In the genomic region with DNA sequence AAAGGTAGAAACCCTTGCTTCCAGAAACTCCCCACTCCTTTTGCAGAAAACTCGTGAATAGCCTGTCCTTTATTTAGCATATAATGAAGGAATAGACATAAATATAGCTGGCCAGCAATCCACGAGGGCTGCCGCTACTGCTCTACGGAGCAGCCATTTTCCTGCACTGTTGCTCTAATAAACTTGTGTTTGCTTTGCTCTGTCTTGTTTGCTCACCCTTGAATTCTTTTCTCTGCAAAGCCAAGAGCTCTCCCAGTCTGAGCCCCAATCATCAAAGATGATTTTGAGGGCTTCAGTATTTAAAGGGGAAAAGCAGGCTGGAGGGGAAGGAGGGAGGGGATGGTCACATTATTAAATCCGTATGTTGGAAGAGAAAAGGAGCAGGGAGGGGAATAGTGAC, we compare ENCODE assay signal across 20 cellular contexts. TPM values are rescaled to one million over a fixed set of nuclear protein-coding genes. Genes with fewer than 3 reads are reported as not detected.
A peak's percentile ranks its signal among the peaks of the same experiment; 100 is the strongest.
DNase-seq lines count a peak whose midpoint lies in the region; ATAC-seq, FAIRE-seq and TF ChIP-seq lines count a peak whose summit lies in the region.
"Had no signal": no experiment of that assay in that cellular context is flagged by ENCODE, and none has a peak within 500 bp of the region (broad histone marks: within the 10 kb centered on the region; RNA-seq: fewer than 3 reads in every experiment).

No MANE protein-coding gene starts in this region.

- peak; percentile 23 for FAIRE-seq in K562 (lab: Jason Lieb, UNC)
- FAIRE-seq: bronchial epithelial cell, GM12878, RCC 7860 had no signal

- H3K4me1 Mint-ChIP-seq in HFFc6 (ENCODE audit: low read depth), result peaks cover 11% of the 10 kb centered on the region

- peak overlapping the region; percentile 69 for H2AFZ ChIP-seq in ACC112 (ENCODE audit: low read length, unreplicated experiment)
- H2AFZ ChIP-seq in K562 (ENCODE audit: low read depth, low read length), result peak overlapping the region; percentile 75

- no peak for TF ChIP-seq POLR2A in K562 (conservative IDR thresholded peaks at IDR 0.05)

- H3K4me1 ChIP-seq in ACC112 (ENCODE audit: control insufficient read depth, insufficient read depth, low read length, unreplicated experiment) (no peaks in the 10 kb centered on the region), K562 (replicated peaks in 1 of 2; ENCODE audit: control insufficient read depth in 2 of 2, insufficient read depth in 2 of 2, low read length in 2 of 2) (peaks cover 7 to 18% of the 10 kb centered on the region in 2 experiments; a peak in 4 of 5 replicates), mucosa of stomach (ENCODE audit: control insufficient read depth, insufficient read depth, low read length) (peaks cover 39% of the 10 kb centered on the region)

- intact Hi-C loops in K562 (cut with micrococcal nuclease), result no loop called here

- no peak for TF ChIP-seq EP300 in K562 (IDR thresholded peaks at IDR 0.05; ENCODE audit: low read length)

- H3K79me2 ChIP-seq in ACC112 (ENCODE audit: control insufficient read depth, insufficient read depth, low read length, unreplicated experiment), result no peaks in the 10 kb centered on the region
- no peaks in the 10 kb centered on the region for H3K79me2 ChIP-seq in K562 (ENCODE audit: control insufficient read depth, insufficient read depth, low read length)

- no peak for ATAC-seq in K562
- ATAC-seq: activated CD4-positive, CD25-positive, alpha-beta regulatory T cell treated with anti-CD3 and anti-CD28 coated beads, Interleukin-2, amount 50 U/mL, for 24 hours; GM12878; T-cell had no signal

- H3K9me1 ChIP-seq in K562 (ENCODE audit: control insufficient read depth, insufficient read depth, low read length), result no peaks in the 10 kb centered on the region

- POLR2A ChIA-PET in K562 (lab: Yijun Ruan, JAX), result interaction anchor here (0.7 to 1.6 kb wide), 2 partner anchors 19 to 39 kb away, joined by 4 read pairs; no protein-coding TSS in a partner anchor

- H3K27ac ChIP-seq in ACC112 (ENCODE audit: low read depth, low read length), result no peak overlapping the region
- peak overlapping the region; percentile 21; the same call in 1 of the 3 replicates for H3K27ac ChIP-seq in K562 (ENCODE audit: extremely low read depth, low read depth, low read length)

- BruUV-seq in K562 (replicated peaks; lab: Mats Ljungman, UMichigan), result no TSS peak

- H3K27me3 ChIP-seq in ACC112 (ENCODE audit: insufficient read depth, low read length) (no peaks in the 10 kb centered on the region), K562 (ENCODE audit: control insufficient read depth in 2 of 2, insufficient read depth in 2 of 2, low read length in 2 of 2) (no peaks in the 10 kb centered on the region), mucosa of stomach (ENCODE audit: control insufficient read depth, insufficient read depth, low read length) (no peaks in the 10 kb centered on the region)
- H3K27me3 ChIP-seq: BE2C, ovary had no signal

- peak overlapping the region; percentile 72 for H3K4me3 Mint-ChIP-seq in HFFc6
- H3K4me3 Mint-ChIP-seq: activated naive CD4-positive, alpha-beta T cell treated with anti-CD3 and anti-CD28 coated beads for 36 hours; T-cell had no signal

- H3K9me3 ChIP-seq in K562 (replicated peaks; ENCODE audit: control insufficient read depth, insufficient read depth, low read depth, low read length), result no peaks in the 10 kb centered on the region
- no peaks in the 10 kb centered on the region for H3K9me3 ChIP-seq in mucosa of stomach (ENCODE audit: control insufficient read depth, low read length)
- H3K9me3 ChIP-seq: BE2C, ovary had no signal

- no peak for TF ChIP-seq RAD21 in K562 (CRISPR knock-in tag; conservative IDR thresholded peaks at IDR 0.05 in 1 of 2, IDR thresholded peaks at IDR 0.05 in 1 of 2)

- peak overlapping the region; percentile 50; the same call in 1 of the 2 replicates for H3K27ac Mint-ChIP-seq in HFFc6
- H3K27ac Mint-ChIP-seq: activated naive CD4-positive, alpha-beta T cell treated with anti-CD3 and anti-CD28 coated beads for 36 hours; T-cell had no signal

- peak overlapping the region; percentile 26 for H3K4me2 ChIP-seq in K562 (ENCODE audit: insufficient read depth, low read length)

- H3K36me3 Mint-ChIP-seq in HFFc6 (ENCODE audit: low read depth), result peaks cover 6% of the 10 kb centered on the region
- H3K36me3 Mint-ChIP-seq: T-cell had no signal

- no peak for TF ChIP-seq CTCF in HFFc6 (IDR thresholded peaks at IDR 0.05)
- TF ChIP-seq CTCF in K562 (IDR thresholded peaks at IDR 0.05 in 2 of 3, conservative IDR thresholded peaks at IDR 0.05 in 1 of 3; ENCODE audit: insufficient read depth in 2 of 3, low read depth in 1 of 3, low read length in 3 of 3), result no peak

- H3K36me3 ChIP-seq in ACC112 (ENCODE audit: insufficient read depth, low read length), result no peaks in the 10 kb centered on the region
- no peaks in the 10 kb centered on the region for H3K36me3 ChIP-seq in K562 (ENCODE audit: control insufficient read depth, insufficient read depth, low read length)
- H3K36me3 ChIP-seq in mucosa of stomach (ENCODE audit: control insufficient read depth, insufficient read depth, low read length), result no peaks in the 10 kb centered on the region
- H3K36me3 ChIP-seq: BE2C, ovary had no signal

- H3K4me3 ChIP-seq in ACC112 (ENCODE audit: low read depth, low read length) (no peak overlapping the region), K562 (no peak overlapping the region), mucosa of stomach (ENCODE audit: low read length) (no peak overlapping the region)
- H3K4me3 ChIP-seq: GM12878, ovary had no signal

- WGBS in K562 (ENCODE audit: insufficient coverage, low coverage, missing lambda C conversion rate), result 34% methylated on average over 5 of the region's 5 CpGs

- H4K20me1 ChIP-seq in K562 (replicated peaks; ENCODE audit: control insufficient read depth, insufficient read depth, low read length), result no peaks in the 10 kb centered on the region

- in situ Hi-C loops in K562 (cut with MboI), result no loop called here

- no peak for DNase-seq in HFFc6
- DNase-seq in K562 (ENCODE audit: extremely low read depth in 1 of 4, low spot score in 3 of 4), result no peak
- DNase-seq in HPDE6-E6E7 (ENCODE audit: extremely low spot score), result no peak
- DNase-seq in NCI-H2227 treated with DMSO at 0.1 percent for 48 hours (lab: John Stamatoyannopoulos, UW), result no peak
- no peak for DNase-seq in HK-2 (ENCODE audit: unreplicated experiment)
- no peak for DNase-seq in cerebellar nuclear complex (lab: John Stamatoyannopoulos, UW)
- DNase-seq: activated naive CD4-positive, alpha-beta T cell treated with anti-CD3 and anti-CD28 coated beads for 36 hours; BE2C; foreskin melanocyte; midbrain; NCI-H446 treated with DMSO at 0.1 percent for 48 hours; stimulated activated CD4-positive, alpha-beta T cell treated with anti-CD3 and anti-CD28 coated beads, Interleukin-12 subunit alpha, Interleukin-12 subunit beta, amount 100 ng/mL, for 4 hours; T-cell had no signal

- H3K9me3 Mint-ChIP-seq in HFFc6, result peaks cover 26% of the 10 kb centered on the region
- H3K9me3 Mint-ChIP-seq: T-cell had no signal

- H3K9ac ChIP-seq in K562 (ENCODE audit: insufficient read depth in 1 of 2, low read depth in 2 of 2, low read length in 2 of 2) (peak overlapping the region in 1 of 2 experiments; percentile 12; a peak in 1 of 4 replicates), mucosa of stomach (ENCODE audit: low read length) (peak overlapping the region; percentile 33)

- CTCF ChIA-PET in K562 (lab: Yijun Ruan, JAX; ENCODE audit: low intra/inter-chr PET ratio), result no interaction called here

- peaks cover 13% of the 10 kb centered on the region; the same call in 1 of the 2 replicates for H3K27me3 Mint-ChIP-seq in HFFc6 (ENCODE audit: insufficient read depth)

TF ChIP-seq in K562, 482 proteins besides CTCF, POLR2A, EP300 and RAD21:
- no peak for TF ChIP-seq TRIM28 (IDR thresholded peaks at IDR 0.05)
- TF ChIP-seq SMARCA4 (IDR thresholded peaks at IDR 0.05), result peak; percentile 17; the same call in 1 of the 2 replicates
- TF ChIP-seq YY1 (IDR thresholded peaks at IDR 0.05; ENCODE audit: borderline replicate concordance in 1 of 3, control insufficient read depth in 1 of 3, extremely low read depth in 1 of 3, insufficient read depth in 3 of 3, insufficient read length in 1 of 3, insufficient replicate concordance in 2 of 3, low read depth in 1 of 3, low read length in 2 of 3), result peak in 1 of 3 experiments; percentile 39

RNA-seq across cellular contexts. Expression of a gene that starts 16.6 kb away (rescaled TPM):
- 1 to 10 TPM; 6.8 to 9.2 (median 7.8) TPM for total RNA-seq in HFFc6 (2021; fragmentation: NEBNext Ultra II Directional; extraction: Animal tissue kit (Norgen Biotek cat#: 25700))
- total RNA-seq in K562 (2011; cell fraction: chromatin; rRNA removed; ENCODE audit: low replicate concordance), result 73.9 and 131 TPM in 2 replicates
- 41.7 and 54.3 TPM in 2 replicates for total RNA-seq in K562 (2011; cell fraction: nucleolus; rRNA removed)
- total RNA-seq in K562 (2011; cell fraction: nucleoplasm; rRNA removed), result 82.8 and 110 TPM in 2 replicates
- total RNA-seq in K562 (2014; rRNA removed) (30.2 and 41.1 TPM in 2 replicates), K562 (2014; rRNA removed; fragmentation: Illumina TruSeq; extraction: Trizol) (26.5 and 34.3 TPM in 2 replicates), K562 (2015; rRNA removed; fragmentation: Illumina TruSeq; extraction: Trizol) (34.2 and 37.0 TPM in 2 replicates), K562 (2021) (36.5 and 41.4 TPM in 2 replicates)
- polyA plus RNA-seq in K562 (2011; rRNA removed) (21.1 and 24.3 TPM in 2 replicates), K562 (2014; fragmentation: Illumina TruSeq; extraction: Trizol) (22.6 and 30.2 TPM in 2 replicates), K562 (2014; fragmentation: Nextera tagmentation; extraction: Ambion mirVana) (1 to 10 TPM; 3.6 to 6.7 TPM), K562 (2014; rRNA removed) (34.7 and 34.8 TPM in 2 replicates)
- 14.9 and 18.8 TPM in 2 replicates for polyA plus RNA-seq in K562 (2011; cell fraction: cytosol; rRNA removed)
- 46.9 and 59.6 TPM in 2 replicates for polyA plus RNA-seq in K562 (2011; cell fraction: nucleus; rRNA removed)
- 24.3 and 24.8 TPM in 2 replicates for polyA plus RNA-seq in K562 (2012)
- polyA minus RNA-seq in K562 (2011; rRNA and poly(A)+ RNA removed), result 30.6 and 34.6 TPM in 2 replicates
- 12.8 and 13.7 TPM in 2 replicates for polyA minus RNA-seq in K562 (2011; cell fraction: cytosol; rRNA and poly(A)+ RNA removed)
- 15.5 and 26.4 TPM in 2 replicates for polyA minus RNA-seq in K562 (2011; cell fraction: nucleus; rRNA and poly(A)+ RNA removed)
